Comparison of ENCODE assay signal across 13 cellular contexts in genomic region chr3:72538070-72538745, GRCh38.
A peak's percentile ranks its signal among the peaks of the same experiment; 100 is the strongest.
DNase-seq lines count a peak whose midpoint lies in the region; ATAC-seq and TF ChIP-seq lines count a peak whose summit lies in the region.
"Had no signal": no experiment of that assay in that cellular context is flagged by ENCODE, and none has a peak within 500 bp of the region (broad histone marks: within the 10 kb centered on the region; RNA-seq: fewer than 3 reads in every experiment).

No MANE protein-coding gene starts in this region.

- H3K4me3 Mint-ChIP-seq in activated T-cell treated with anti-CD3 and anti-CD28 coated beads, Interleukin-2, amount 50 U/mL, for 4 hours, result no peak overlapping the region

- H3K4me1 Mint-ChIP-seq in activated T-cell treated with anti-CD3 and anti-CD28 coated beads, Interleukin-2, amount 50 U/mL, for 4 hours (ENCODE audit: low read depth), result peaks cover 9% of the 10 kb centered on the region

- TF ChIP-seq POLR2A in NB4 (IDR thresholded peaks at IDR 0.05; ENCODE audit: extremely low read depth, insufficient read length), result no peak

- no peak overlapping the region for H3K4me3 ChIP-seq in NB4 (ENCODE audit: low read depth, low read length)
- H3K4me3 ChIP-seq: Peyer's patch, psoas muscle had no signal

- H3K36me3 Mint-ChIP-seq in activated T-cell treated with anti-CD3 and anti-CD28 coated beads, Interleukin-2, amount 50 U/mL, for 4 hours (ENCODE audit: insufficient read depth), result no peaks in the 10 kb centered on the region

- no peak for TF ChIP-seq CTCF in NB4 (IDR thresholded peaks at IDR 0.05; ENCODE audit: low read depth, low read length)

- ATAC-seq in activated T-cell treated with anti-CD3 and anti-CD28 coated beads, Interleukin-2, amount 50 U/mL, for 4 hours, result peak; percentile 79 to 85
- peak; percentile 48 for ATAC-seq in GM21619 (IDR thresholded peaks at IDR 0.05; ENCODE audit: unreplicated experiment)
- ATAC-seq in stimulated activated naive CD8-positive, alpha-beta T cell treated with anti-CD3 and anti-CD28 coated beads, Interleukin-15, Interleukin-2, amounts not matched to agents 100 U/mL and 50 U/mL, for 24 hours, result peak; percentile 69
- ATAC-seq: psoas muscle had no signal

- H3K27me3 Mint-ChIP-seq in activated T-cell treated with anti-CD3 and anti-CD28 coated beads, Interleukin-2, amount 50 U/mL, for 4 hours (ENCODE audit: low read depth), result peaks cover 2% of the 10 kb centered on the region

- no peaks in the 10 kb centered on the region for H3K9me3 Mint-ChIP-seq in activated T-cell treated with anti-CD3 and anti-CD28 coated beads, Interleukin-2, amount 50 U/mL, for 4 hours

- no peak for DNase-seq in activated T-cell treated with anti-CD3 and anti-CD28 coated beads, Interleukin-2, amount 50 U/mL, for 4 hours
- no peak for DNase-seq in activated T-cell treated with anti-CD3 and anti-CD28 coated beads, Interleukin-2, amount 50 U/mL, for 1 hour
- DNase-seq in NB4 (ENCODE audit: low read depth), result peak; percentile 36
- no peak for DNase-seq in stimulated activated naive CD8-positive, alpha-beta T cell treated with anti-CD3 and anti-CD28 coated beads, Interleukin-15, Interleukin-2, amounts not matched to agents 100 U/mL and 50 U/mL, for 24 hours
- no peak for DNase-seq in UCSD-AML1 (lab: John Stamatoyannopoulos, UW; ENCODE audit: unreplicated experiment)
- DNase-seq in NCI-H1436 (lab: John Stamatoyannopoulos, UW), result no peak
- DNase-seq in NCI-H1048 (lab: John Stamatoyannopoulos, UW), result no peak
- DNase-seq: AML-193, dermis blood vessel endothelial cell, mammary epithelial cell, Peyer's patch, psoas muscle had no signal
